In genomic region chr13:23375007-23375971, GRCh38 we compare ENCODE assay signal across 8 cellular contexts. TPM values are rescaled to one million over a fixed set of nuclear protein-coding genes. Genes with fewer than 3 reads are reported as not detected.
DNase-seq lines count a peak whose midpoint lies in the region; ATAC-seq, FAIRE-seq and TF ChIP-seq lines count a peak whose summit lies in the region.

No MANE protein-coding gene starts in this region.

- peaks cover 29% of the 10 kb centered on the region for H3K79me2 ChIP-seq in keratinocyte (ENCODE audit: control insufficient read depth, insufficient read depth, low read length)

- TF ChIP-seq CTCF in AG04450 (IDR thresholded peaks at IDR 0.05; ENCODE audit: low read depth, low read length) (no peak), keratinocyte (optimal IDR thresholded peaks at IDR 0.05 in 1 of 3, IDR thresholded peaks at IDR 0.05 in 1 of 3, conservative IDR thresholded peaks at IDR 0.05 in 1 of 3; ENCODE audit: extremely low read depth in 1 of 3, insufficient read depth in 2 of 3, low read length in 3 of 3) (peak in 1 of 3 experiments; percentile 25)

- peak overlapping the region; percentile 77 for H3K9ac ChIP-seq in keratinocyte (ENCODE audit: control insufficient read depth, extremely low read depth, insufficient read depth, low read length)

- FAIRE-seq in keratinocyte (lab: Jason Lieb, UNC), result no peak

- H3K27ac ChIP-seq in AG04450 (ENCODE audit: low read depth, low read length), result no peak overlapping the region
- H3K27ac ChIP-seq in keratinocyte (ENCODE audit: control insufficient read depth, insufficient read depth, low read length), result peak overlapping the region; percentile 57

- peak overlapping the region; percentile 86 for H2AFZ ChIP-seq in keratinocyte (ENCODE audit: control insufficient read depth, low read length)

- POLR2A ChIA-PET in AG04450 (lab: Yijun Ruan, JAX), result interaction anchor here (1.1 kb wide), 1 partner anchor 58 kb away, joined by 4 read pairs; the partner anchor contains the start of gene SACS

- peak overlapping the region; percentile 86 for H3K4me3 ChIP-seq in AG04450 (ENCODE audit: low read depth, low read length)
- peak overlapping the region; percentile 60 to 77 (median 75) for H3K4me3 ChIP-seq in keratinocyte (ENCODE audit: control insufficient read depth in 2 of 3, extremely low read depth in 1 of 3, insufficient read depth in 2 of 3, low read depth in 1 of 3, low read length in 3 of 3)

- no peaks in the 10 kb centered on the region for H4K20me1 ChIP-seq in keratinocyte (ENCODE audit: control insufficient read depth, extremely low read depth, insufficient read depth, low read length)

- H3K27me3 Mint-ChIP-seq in central memory CD8-positive, alpha-beta T cell, result no peaks in the 10 kb centered on the region

- peaks cover 0 to 4% of the 10 kb centered on the region in 2 experiments for H3K36me3 ChIP-seq in keratinocyte (ENCODE audit: control insufficient read depth in 2 of 2, extremely low read depth in 1 of 2, insufficient read depth in 2 of 2, low read length in 2 of 2)

- dilution Hi-C loops in keratinocyte (cut with MboI; ENCODE audit: extremely low pct_ligation_motif_present, low sequenced_read_pairs), result no loop called here

- no peaks in the 10 kb centered on the region for H3K9me1 ChIP-seq in keratinocyte (ENCODE audit: control insufficient read depth, extremely low read depth, insufficient read depth, low read length)

- ATAC-seq in GM18907 (IDR thresholded peaks at IDR 0.05; ENCODE audit: unreplicated experiment), result peak; percentile 87
- ATAC-seq in HG03139 (IDR thresholded peaks at IDR 0.05; ENCODE audit: unreplicated experiment), result peak; percentile 83
- ATAC-seq in central memory CD8-positive, alpha-beta T cell (replicated peaks; ENCODE audit: extremely low read depth, poor library complexity, severe bottlenecking), result peak; percentile 92

- CTCF ChIA-PET in AG04450 (lab: Charles Lee), result interaction anchor here (0.6 to 1.0 kb wide), 4 partner anchors 11 to 544 kb away, joined by 3 read pairs; no protein-coding TSS in a partner anchor

- no peaks in the 10 kb centered on the region for H3K9me3 Mint-ChIP-seq in central memory CD8-positive, alpha-beta T cell

- peak; percentile 84 for DNase-seq in AG04450 (ENCODE audit: low read depth, low spot score)
- peak; percentile 92 for DNase-seq in NCI-H2227 treated with DMSO at 0.1 percent for 48 hours (lab: John Stamatoyannopoulos, UW)
- peak; percentile 97 to 99 (median 97) for DNase-seq in activated CD4-positive, CD25-positive, alpha-beta regulatory T cell (lab: John Stamatoyannopoulos, UW)
- DNase-seq in central memory CD8-positive, alpha-beta T cell (ENCODE audit: low spot score in 2 of 2), result peak; percentile 91
- peak; percentile 58 for DNase-seq in keratinocyte (ENCODE audit: low read depth, low spot score)
- peak; percentile 94 to 96 (median 96) for DNase-seq in stimulated activated CD4-positive, alpha-beta T cell treated with anti-CD3 and anti-CD28 coated beads, Interleukin-12 subunit alpha, Interleukin-12 subunit beta, amount 100 ng/mL, for 48 hours (ENCODE audit: low read depth in 2 of 3, low spot score in 1 of 3)

- H3K27me3 ChIP-seq in AG04450 (ENCODE audit: control insufficient read depth, insufficient read depth, low read length), result no peaks in the 10 kb centered on the region
- H3K27me3 ChIP-seq in keratinocyte (ENCODE audit: control insufficient read depth, extremely low read depth, insufficient read depth, low read length), result no peaks in the 10 kb centered on the region

- peak overlapping the region; percentile 64 for H3K4me3 Mint-ChIP-seq in central memory CD8-positive, alpha-beta T cell

- H3K9me3 ChIP-seq in AG04450 (ENCODE audit: control insufficient read depth, insufficient read depth, low read length) (peaks cover 4% of the 10 kb centered on the region; the same call in 1 of the 2 replicates), keratinocyte (ENCODE audit: control insufficient read depth, low read depth, low read length) (no peaks in the 10 kb centered on the region)

- peaks cover 37% of the 10 kb centered on the region for H3K4me1 ChIP-seq in keratinocyte (ENCODE audit: control insufficient read depth, extremely low read depth, insufficient read depth, low read length)

- peak overlapping the region; percentile 70 for H3K4me2 ChIP-seq in keratinocyte (ENCODE audit: control insufficient read depth, extremely low read depth, insufficient read depth, low read depth, low read length)

- H3K36me3 Mint-ChIP-seq in central memory CD8-positive, alpha-beta T cell (ENCODE audit: insufficient read depth), result peaks cover 10% of the 10 kb centered on the region

- no peak overlapping the region for H3K27ac Mint-ChIP-seq in central memory CD8-positive, alpha-beta T cell (ENCODE audit: low read depth)

- H3K4me1 Mint-ChIP-seq in central memory CD8-positive, alpha-beta T cell, result peaks cover 50% of the 10 kb centered on the region

RNA-seq across cellular contexts. Expression of gene SACS, which starts 58.2 kb away (rescaled TPM):
- polyA plus RNA-seq in AG04450 (2011; rRNA removed) (41.1 and 53.9 TPM in 2 replicates), keratinocyte (7.8 to 13.5 TPM (median 11.2 TPM) in 3 replicates)
- 362 and 419 TPM in 2 replicates for polyA minus RNA-seq in AG04450 (2011; rRNA and poly(A)+ RNA removed)
- 3.7 TPM for polyA plus RNA-seq in keratinocyte (2011; ENCODE audit: low read depth)
- 3.8 and 6.8 TPM in 2 replicates for polyA plus RNA-seq in keratinocyte (2011; cell fraction: cytosol; rRNA removed)
- 15.3 and 22.9 TPM in 2 replicates for polyA plus RNA-seq in keratinocyte (2011; cell fraction: nucleus; rRNA removed)
- 3.2 and 10.5 TPM in 2 replicates for polyA plus RNA-seq in keratinocyte (2012; ENCODE audit: low replicate concordance)
- 43.4 to 82.7 TPM (median 61.2 TPM) in 3 replicates for polyA minus RNA-seq in keratinocyte
- polyA minus RNA-seq in keratinocyte (2011; cell fraction: cytosol; rRNA and poly(A)+ RNA removed), result 22.1 TPM
- polyA minus RNA-seq in keratinocyte (2011; cell fraction: nucleus; rRNA and poly(A)+ RNA removed), result 60.2 and 89.0 TPM in 2 replicates
